ENCODE assay signal across 17 cellular contexts in the genomic region with DNA sequence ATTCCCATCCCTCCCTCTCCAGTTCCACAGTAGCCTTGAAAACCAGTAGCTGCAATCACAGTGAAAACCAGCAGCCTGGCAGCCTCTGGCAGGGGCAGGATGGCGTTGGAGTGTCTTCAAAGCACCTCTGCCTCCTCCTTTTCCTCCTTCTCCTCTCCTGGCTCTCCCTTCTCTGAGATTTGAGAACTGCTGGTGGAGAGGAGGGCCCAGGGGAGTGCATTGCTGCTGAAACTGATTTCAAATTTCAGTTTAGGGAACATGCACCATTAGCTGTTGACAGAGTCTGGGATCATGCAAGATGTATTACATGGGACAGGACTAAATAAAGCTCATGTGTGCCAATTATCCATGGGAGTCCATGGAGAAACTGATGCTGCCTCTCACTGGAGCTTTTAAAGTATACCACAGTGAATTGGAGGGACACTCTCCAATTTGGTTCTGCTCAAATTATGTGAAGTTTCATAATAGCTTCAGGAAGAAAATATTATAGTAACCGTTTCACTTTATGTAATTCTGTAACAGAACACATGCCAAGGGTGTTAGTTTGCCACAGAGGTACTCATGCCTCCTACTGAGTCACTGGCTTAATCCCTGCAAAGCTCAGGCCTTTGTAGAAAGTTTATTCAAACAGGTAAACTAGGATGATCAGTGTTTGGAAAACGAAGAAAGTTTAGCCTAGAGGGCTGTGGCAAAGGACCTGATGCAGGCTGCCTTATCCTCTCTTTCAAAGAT.
DNase-seq lines count a peak whose midpoint lies in the region; ATAC-seq and TF ChIP-seq lines count a peak whose summit lies in the region.
"Had no signal": no experiment of that assay in that cellular context is flagged by ENCODE, and none has a peak within 500 bp of the region (broad histone marks: within the 10 kb centered on the region; RNA-seq: fewer than 3 reads in every experiment).

No MANE protein-coding gene starts in this region.

- WGBS in aorta, 2 donors = 24 to 41% methylated on average over 3 of the region's 3 CpGs

- no peaks in the 10 kb centered on the region for H3K9me3 ChIP-seq in breast epithelium
- no peaks in the 10 kb centered on the region for H3K9me3 ChIP-seq in aorta (ENCODE audit: control insufficient read depth, low read length)
- H3K9me3 ChIP-seq: esophagus squamous epithelium had no signal

- POLR2A ChIA-PET in MCF 10A (lab: Yijun Ruan, JAX) = interaction anchor here (0.8 to 4.3 kb wide), 8 partner anchors 41 to 395 kb away, joined by 3 to 16 read pairs (median 4); a partner anchor contains a TSS

- intact Hi-C loops in MCF 10A (cut with micrococcal nuclease) = loop anchor here (5.0 kb wide), 4 partner anchors 44 to 234 kb away; a partner anchor contains a TSS
- intact Hi-C loops in breast epithelium (cut with DNase I; ENCODE audit: low total_unique reads) = no loop called here
- intact Hi-C loops in aorta (cut with DNase I) = no loop called here

- H3K27me3 ChIP-seq in breast epithelium (no peaks in the 10 kb centered on the region), aorta (ENCODE audit: control insufficient read depth in 1 of 2, insufficient read depth in 2 of 2, low read length in 1 of 2) (no peaks in the 10 kb centered on the region)

- H3K4me1 ChIP-seq in breast epithelium (no peaks in the 10 kb centered on the region), aorta (ENCODE audit: control insufficient read depth in 1 of 2, insufficient read depth in 2 of 2, low read length in 2 of 2) (peaks cover 4 to 5% of the 10 kb centered on the region in 2 donors)

- peak; percentile 77 for ATAC-seq in aorta (ENCODE audit: low FRiP score)
- no peak for ATAC-seq in HG02623 (IDR thresholded peaks at IDR 0.05; ENCODE audit: unreplicated experiment)
- ATAC-seq: activated CD8-positive, alpha-beta T cell treated with anti-CD3 and anti-CD28 coated beads for 36 hours; HepG2 had no signal

- peak overlapping the region; percentile 51 for H3K27ac Mint-ChIP-seq in MCF 10A (ENCODE audit: low read depth, unreplicated experiment)
- no peak overlapping the region for H3K27ac Mint-ChIP-seq in progenitor cell of endocrine pancreas
- H3K27ac Mint-ChIP-seq: activated CD8-positive, alpha-beta T cell treated with anti-CD3 and anti-CD28 coated beads for 36 hours had no signal

- no peaks in the 10 kb centered on the region for H3K27me3 Mint-ChIP-seq in MCF 10A (ENCODE audit: insufficient read depth, unreplicated experiment)
- H3K27me3 Mint-ChIP-seq in progenitor cell of endocrine pancreas = no peaks in the 10 kb centered on the region

- H3K4me1 Mint-ChIP-seq in MCF 10A (ENCODE audit: insufficient read depth, unreplicated experiment) (peaks cover 16% of the 10 kb centered on the region), progenitor cell of endocrine pancreas (ENCODE audit: low read depth) (no peaks in the 10 kb centered on the region)
- H3K4me1 Mint-ChIP-seq: central memory CD8-positive, alpha-beta T cell had no signal

- H3K27ac ChIP-seq in breast epithelium (no peak overlapping the region), cingulate gyrus (ENCODE audit: low read depth, low read length) (peak overlapping the region; percentile 71), aorta (ENCODE audit: low read depth in 1 of 2, low read length in 2 of 2) (peak overlapping the region in 1 of 2 donors; percentile 43)
- H3K27ac ChIP-seq: esophagus squamous epithelium had no signal

- no peaks in the 10 kb centered on the region for H3K9me3 Mint-ChIP-seq in MCF 10A (ENCODE audit: unreplicated experiment)
- no peaks in the 10 kb centered on the region for H3K9me3 Mint-ChIP-seq in progenitor cell of endocrine pancreas (ENCODE audit: low read depth)
- H3K9me3 Mint-ChIP-seq: activated CD8-positive, alpha-beta T cell treated with anti-CD3 and anti-CD28 coated beads for 36 hours; central memory CD8-positive, alpha-beta T cell had no signal

- TF ChIP-seq POLR2A in breast epithelium (IDR thresholded peaks at IDR 0.05) = no peak

- no peak overlapping the region for H3K4me3 Mint-ChIP-seq in MCF 10A (ENCODE audit: unreplicated experiment)
- no peak overlapping the region for H3K4me3 Mint-ChIP-seq in progenitor cell of endocrine pancreas (ENCODE audit: low read depth)
- H3K4me3 Mint-ChIP-seq: activated CD8-positive, alpha-beta T cell treated with anti-CD3 and anti-CD28 coated beads for 36 hours; central memory CD8-positive, alpha-beta T cell had no signal

- H3K4me3 ChIP-seq in breast epithelium (no peak overlapping the region), aorta (ENCODE audit: low read length in 2 of 2) (no peak overlapping the region)
- H3K4me3 ChIP-seq: esophagus squamous epithelium had no signal

- BruUV-seq in MCF 10A (replicated peaks; lab: Mats Ljungman, UMichigan) = no TSS peak

- CTCF ChIA-PET in MCF 10A (lab: Yijun Ruan, JAX) = interaction anchor here (0.7 to 2.0 kb wide), 10 partner anchors 10 to 235 kb away, joined by 3 to 6 read pairs (median 4); no protein-coding TSS in a partner anchor

- H3K36me3 Mint-ChIP-seq in MCF 10A (ENCODE audit: insufficient read depth, unreplicated experiment) (peaks cover 24% of the 10 kb centered on the region), progenitor cell of endocrine pancreas (ENCODE audit: insufficient read depth) (peaks cover 8% of the 10 kb centered on the region)

- H3K36me3 ChIP-seq in breast epithelium (no peaks in the 10 kb centered on the region), aorta (ENCODE audit: control insufficient read depth in 1 of 2, insufficient read depth in 2 of 2, low read length in 1 of 2) (no peaks in the 10 kb centered on the region)
- H3K36me3 ChIP-seq: esophagus squamous epithelium had no signal

- peak; percentile 53 for DNase-seq in MCF 10A (ENCODE audit: unreplicated experiment)
- no peak for DNase-seq in breast epithelium (ENCODE audit: low spot score in 2 of 2)
- peak; percentile 68 for DNase-seq in kidney tubule cell (ENCODE audit: low spot score)
- DNase-seq in aorta = no peak
- DNase-seq in progenitor cell of endocrine pancreas (ENCODE audit: low spot score, unreplicated experiment) = no peak
- DNase-seq in dermis blood vessel endothelial cell = no peak
- DNase-seq: 8988T; activated CD8-positive, alpha-beta T cell treated with anti-CD3 and anti-CD28 coated beads for 36 hours; activated gamma-delta T cell treated with Interleukin-2 at 50 U/mL for 16 hours; esophagus squamous epithelium; NCI-H1092 treated with DMSO at 0.1 percent for 48 hours; NCI-H510A; RPMI8226 had no signal

- no peak for TF ChIP-seq CTCF in MCF 10A (IDR thresholded peaks at IDR 0.05; ENCODE audit: unreplicated experiment)
- TF ChIP-seq CTCF in breast epithelium (IDR thresholded peaks at IDR 0.05) = no peak
- TF ChIP-seq CTCF in progenitor cell of endocrine pancreas (IDR thresholded peaks at IDR 0.05; ENCODE audit: unreplicated experiment) = no peak

Comparison
In these comparisons a context has a peak if more than half of its experiments do, and no peak if none do; other contexts are left out.
1. DNase-seq: peak in MCF 10A (single experiment) and kidney tubule cell (single experiment); none in breast epithelium (0 of 2), aorta (0 of 2), progenitor cell of endocrine pancreas (single experiment) and dermis blood vessel endothelial cell (single experiment).